Comparison of ENCODE assay signal across 8 cellular contexts in the genomic region with DNA sequence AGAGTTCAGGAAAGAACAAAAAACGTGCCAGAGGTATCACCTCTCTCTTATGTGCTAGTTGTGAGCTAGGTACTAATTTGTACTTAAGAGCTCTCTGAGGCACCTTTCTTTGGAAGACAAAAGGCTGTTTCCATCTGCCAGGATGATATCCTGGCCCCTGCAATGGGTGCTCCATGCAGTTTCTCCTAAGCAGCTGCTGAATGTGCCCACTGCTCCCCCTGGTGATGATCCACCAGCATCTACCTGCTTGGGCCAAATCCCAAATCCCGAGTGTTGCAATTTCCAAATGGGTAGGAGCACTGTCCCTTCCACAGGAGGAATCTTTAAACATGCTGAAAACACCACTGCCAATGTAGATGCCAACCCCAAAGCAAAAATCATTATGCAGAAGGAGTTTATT.
DNase-seq lines count a peak whose midpoint lies in the region; ATAC-seq and TF ChIP-seq lines count a peak whose summit lies in the region.

No MANE protein-coding gene starts in this region.

- H3K27me3 ChIP-seq in DOHH2 (ENCODE audit: control insufficient read depth, low read length): no peaks in the 10 kb centered on the region

- H4K20me1 ChIP-seq in DOHH2 (ENCODE audit: control insufficient read depth, insufficient read depth, low read depth, low read length): no peaks in the 10 kb centered on the region

- TF ChIP-seq CTCF in DOHH2 (IDR thresholded peaks at IDR 0.05; ENCODE audit: low read depth, low read length, poor library complexity, severe bottlenecking) (peak; percentile 34), NB4 (IDR thresholded peaks at IDR 0.05; ENCODE audit: low read depth, low read length) (peak; percentile 67), astrocyte of the cerebellum (IDR thresholded peaks at IDR 0.05; ENCODE audit: low read depth, low read length, missing control alignments) (peak; percentile 39)

- no peaks in the 10 kb centered on the region for H3F3A ChIP-seq in DOHH2 (ENCODE audit: control insufficient read depth, insufficient read depth)

- no peaks in the 10 kb centered on the region for H3K36me3 ChIP-seq in DOHH2 (ENCODE audit: control insufficient read depth, low read length)

- in situ Hi-C loops in astrocyte of the cerebellum (cut with HindIII; ENCODE audit: low sequenced_read_pairs): no loop called here

- H3K27ac ChIP-seq in DOHH2 (ENCODE audit: low read depth, low read length): no peak overlapping the region

- no peaks in the 10 kb centered on the region for H3K9me3 ChIP-seq in DOHH2 (ENCODE audit: control insufficient read depth, insufficient read depth, low read length)

- H3K9me2 ChIP-seq in DOHH2 (replicated peaks; ENCODE audit: control insufficient read depth, low read length): no peaks in the 10 kb centered on the region

- no peak overlapping the region for H3K4me2 ChIP-seq in DOHH2 (ENCODE audit: low read length)

- H3K79me2 ChIP-seq in DOHH2 (ENCODE audit: control insufficient read depth, low read length): no peaks in the 10 kb centered on the region

- peak; percentile 32 for DNase-seq in NB4 (ENCODE audit: low read depth)
- no peak for DNase-seq in astrocyte of the cerebellum (ENCODE audit: low read depth)
- peak; percentile 83 for DNase-seq in left lobe of liver (ENCODE audit: low spot score)
- DNase-seq in CD1c-positive myeloid dendritic cell (ENCODE audit: extremely low spot score): no peak
- no peak for DNase-seq in SHP77 treated with DMSO at 0.1 percent for 48 hours (lab: John Stamatoyannopoulos, UW)

- no peak for TF ChIP-seq POLR2A in NB4 (IDR thresholded peaks at IDR 0.05; ENCODE audit: extremely low read depth, insufficient read length)

- ATAC-seq in left lobe of liver (peak; percentile 99), GM19035 (IDR thresholded peaks at IDR 0.05; ENCODE audit: unreplicated experiment) (no peak), HG03469 (IDR thresholded peaks at IDR 0.05; ENCODE audit: unreplicated experiment) (no peak)

- no peaks in the 10 kb centered on the region for H3K4me1 ChIP-seq in DOHH2 (ENCODE audit: control insufficient read depth, low read length)

- H3K4me3 ChIP-seq in DOHH2 (ENCODE audit: low read length): no peak overlapping the region
- H3K4me3 ChIP-seq in NB4 (ENCODE audit: low read depth, low read length): no peak overlapping the region
- no peak overlapping the region for H3K4me3 ChIP-seq in astrocyte of the cerebellum (ENCODE audit: low read depth, low read length)

Comparison
In these comparisons a context has a peak if more than half of its experiments do, and no peak if none do; other contexts are left out.
1. DNase-seq: peak in NB4 (single experiment) and left lobe of liver (single experiment); none in astrocyte of the cerebellum (single experiment), CD1c-positive myeloid dendritic cell (single experiment) and SHP77 treated with DMSO at 0.1 percent for 48 hours (single experiment).
2. Peak in every context shown above with its lines, with median percentiles within 50 percentile points of each other: CTCF ChIP-seq.